Comparison of ENCODE assay signal across 20 cellular contexts in the genomic region with DNA sequence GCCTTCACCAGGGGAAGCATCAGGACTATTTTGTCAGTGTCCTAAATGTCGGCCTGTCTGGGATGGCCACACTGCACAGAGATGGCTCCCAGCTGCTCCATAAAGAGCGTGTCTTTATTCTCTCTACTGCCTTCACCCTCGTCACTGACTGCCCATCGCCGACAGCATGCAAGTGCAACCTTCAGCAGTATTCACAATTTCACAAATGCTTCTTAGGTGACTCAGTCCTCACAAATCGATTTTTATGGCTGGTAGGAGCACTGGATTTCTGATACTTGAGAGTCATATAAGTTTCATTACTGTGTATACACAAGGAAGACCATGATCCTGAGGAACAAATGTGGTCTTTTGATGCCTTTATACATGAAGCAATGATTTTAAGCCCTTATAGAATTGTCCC. TPM values are rescaled to one million over a fixed set of nuclear protein-coding genes. Genes with fewer than 3 reads are reported as not detected.
DNase-seq lines count a peak whose midpoint lies in the region; ATAC-seq, FAIRE-seq and TF ChIP-seq lines count a peak whose summit lies in the region.
"Had no signal": no experiment of that assay in that cellular context is flagged by ENCODE, and none has a peak within 500 bp of the region (broad histone marks: within the 10 kb centered on the region; RNA-seq: fewer than 3 reads in every experiment).

No MANE protein-coding gene starts in this region.

- H3K9me3 ChIP-seq in BLaER1 (no peaks in the 10 kb centered on the region), HCT116 (ENCODE audit: control insufficient read depth in 1 of 2, insufficient read depth in 1 of 2, low read depth in 1 of 2, low read length in 2 of 2) (no peaks in the 10 kb centered on the region), small intestine (ENCODE audit: control insufficient read depth, low read depth) (no peaks in the 10 kb centered on the region)
- H3K9me3 ChIP-seq: Caco-2 had no signal

- H3K27me3 ChIP-seq in BLaER1: no peaks in the 10 kb centered on the region
- no peaks in the 10 kb centered on the region for H3K27me3 ChIP-seq in HCT116 (ENCODE audit: insufficient read depth, low read length)
- H3K27me3 ChIP-seq in bronchial epithelial cell (ENCODE audit: control insufficient read depth, insufficient read depth, low read length): no peaks in the 10 kb centered on the region
- no peaks in the 10 kb centered on the region for H3K27me3 ChIP-seq in small intestine (ENCODE audit: control insufficient read depth in 2 of 2, insufficient read depth in 2 of 2, low read length in 2 of 2)

- H3K4me1 ChIP-seq in BLaER1 (peaks cover 41% of the 10 kb centered on the region), HCT116 (ENCODE audit: control insufficient read depth in 1 of 2, insufficient read depth in 2 of 2, low read length in 2 of 2) (peaks cover 9 to 17% of the 10 kb centered on the region in 2 experiments), small intestine (ENCODE audit: control insufficient read depth in 2 of 2, insufficient read depth in 1 of 2, low read depth in 1 of 2, low read length in 1 of 2) (peaks cover 0 to 7% of the 10 kb centered on the region in 2 donors)

- peak overlapping the region; percentile 75 for H3K4me2 ChIP-seq in BLaER1
- H3K4me2 ChIP-seq in HCT116 (ENCODE audit: low read length): peak overlapping the region; percentile 59
- H3K4me2 ChIP-seq: GM23338 had no signal

- H4K20me1 ChIP-seq in BLaER1 (no peaks in the 10 kb centered on the region), HCT116 (ENCODE audit: insufficient read depth) (no peaks in the 10 kb centered on the region)

- intact Hi-C loops in HCT116 (cut with micrococcal nuclease): no loop called here

- DNase-seq in HCT116 (ENCODE audit: low read depth, low spot score): peak; percentile 21
- DNase-seq in bronchial epithelial cell (ENCODE audit: low read depth): no peak
- peak; percentile 87 for DNase-seq in small intestine
- no peak for DNase-seq in NCI-H1092 (lab: John Stamatoyannopoulos, UW)
- DNase-seq in NCI-H1092 treated with DMSO at 0.1 percent for 48 hours (lab: John Stamatoyannopoulos, UW): no peak
- DNase-seq: 8988T; C1 segment of cervical spinal cord; Caco-2; CD4-positive, CD25-positive, alpha-beta regulatory T cell; DMS153; DMS79; GDM1; HCEC 1CT; HFFc6 had no signal

- H2AFZ ChIP-seq in HCT116 (ENCODE audit: low read depth, low read length, poor library complexity, severe bottlenecking): no peak overlapping the region
- H2AFZ ChIP-seq: GM23338 had no signal

- RAD21 ChIA-PET in HCT116 (lab: Charles Lee; ENCODE audit: low non-redundant PET in 1 of 2, low total read pairs in 2 of 2, uncharacterized antibody in 2 of 2, unreplicated experiment in 2 of 2): no interaction called here

- H3K36me3 ChIP-seq in BLaER1 (no peaks in the 10 kb centered on the region), HCT116 (ENCODE audit: control insufficient read depth in 1 of 2, insufficient read depth in 2 of 2, low read length in 2 of 2) (no peaks in the 10 kb centered on the region), bronchial epithelial cell (ENCODE audit: control insufficient read depth, insufficient read depth, low read length) (no peaks in the 10 kb centered on the region), small intestine (ENCODE audit: control insufficient read depth in 2 of 2, insufficient read depth in 2 of 2, low read length in 2 of 2) (no peaks in the 10 kb centered on the region)

- H3K79me2 ChIP-seq in HCT116 (ENCODE audit: insufficient read depth, low read length): no peaks in the 10 kb centered on the region

- H3K9me2 ChIP-seq in HCT116 (ENCODE audit: insufficient read depth): no peaks in the 10 kb centered on the region

- WGBS in small intestine, 3 donors: 25 to 62% (median 49%) methylated on average over 6 of the region's 6 CpGs

- H3K27ac ChIP-seq in BLaER1: no peak overlapping the region
- no peak overlapping the region for H3K27ac ChIP-seq in HCT116 (ENCODE audit: low read depth, low read length)
- H3K27ac ChIP-seq in small intestine (ENCODE audit: low read depth in 1 of 2, low read length in 1 of 2): no peak overlapping the region

- TF ChIP-seq CTCF in HCT116 (IDR thresholded peaks at IDR 0.05 in 2 of 3, conservative IDR thresholded peaks at IDR 0.05 in 1 of 3; ENCODE audit: borderline replicate concordance in 1 of 3, insufficient read depth in 1 of 3, low read depth in 2 of 3, low read length in 2 of 3) (no peak), bronchial epithelial cell (IDR thresholded peaks at IDR 0.05; ENCODE audit: insufficient read depth, low read length, severe bottlenecking) (no peak)

- BruUV-seq in HCT116 (replicated peaks; lab: Mats Ljungman, UMichigan): no TSS peak

- POLR2A ChIA-PET in HCT116 (lab: Charles Lee): no interaction called here

- no peak overlapping the region for H3K9ac ChIP-seq in BLaER1
- no peak overlapping the region for H3K9ac ChIP-seq in HCT116 (ENCODE audit: low read length)

- TF ChIP-seq POLR2A in HCT116 (IDR thresholded peaks at IDR 0.05; ENCODE audit: borderline replicate concordance, extremely low read depth, insufficient read depth, insufficient read length): no peak

- no peak overlapping the region for H3K4me3 ChIP-seq in BLaER1
- H3K4me3 ChIP-seq in HCT116 (replicated peaks in 1 of 2; ENCODE audit: low read depth in 1 of 2, low read length in 2 of 2): no peak overlapping the region
- H3K4me3 ChIP-seq in bronchial epithelial cell (ENCODE audit: low read depth, low read length): no peak overlapping the region
- no peak overlapping the region for H3K4me3 ChIP-seq in small intestine (ENCODE audit: low read depth in 1 of 2, low read length in 2 of 2)
- H3K4me3 ChIP-seq: GM23338 had no signal

- ATAC-seq in HCT116 (peak; percentile 68), HG02678 (IDR thresholded peaks at IDR 0.05; ENCODE audit: unreplicated experiment) (no peak)
- ATAC-seq: GM23338 had no signal

- TF ChIP-seq RAD21 in HCT116 (IDR thresholded peaks at IDR 0.05; ENCODE audit: low read depth): no peak

- CTCF ChIA-PET in HCT116 (lab: Charles Lee): no interaction called here

- FAIRE-seq in bronchial epithelial cell (lab: Jason Lieb, UNC) (peak; percentile 18), small intestine (lab: Jason Lieb, UNC) (no peak)
- FAIRE-seq: GM12892, GM18507, H54 had no signal

TF ChIP-seq in HCT116, 20 proteins besides CTCF, POLR2A, EP300 and RAD21:
- peak; percentile 65 for TF ChIP-seq FOSL1 (IDR thresholded peaks at IDR 0.05; ENCODE audit: low read depth)
- TF ChIP-seq, protein P1, sequence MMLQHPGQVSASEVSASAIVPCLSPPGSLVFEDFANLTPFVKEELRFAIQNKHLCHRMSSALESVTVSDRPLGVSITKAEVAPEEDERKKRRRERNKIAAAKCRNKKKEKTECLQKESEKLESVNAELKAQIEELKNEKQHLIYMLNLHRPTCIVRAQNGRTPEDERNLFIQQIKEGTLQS (IDR thresholded peaks at IDR 0.05): no peak
- no peak for TF ChIP-seq EZH2 (IDR thresholded peaks at IDR 0.05)
- no peak for TF ChIP-seq CEBPB (IDR thresholded peaks at IDR 0.05; ENCODE audit: low read depth)
- peak; percentile 74; the same call in 1 of the 2 replicates for TF ChIP-seq CBX3 (IDR thresholded peaks at IDR 0.05; ENCODE audit: low read depth)
- TF ChIP-seq ZFX (IDR thresholded peaks at IDR 0.05): no peak
- TF ChIP-seq JUND (IDR thresholded peaks at IDR 0.05): peak; percentile 59
- no peak for TF ChIP-seq ZNF274 (IDR thresholded peaks at IDR 0.05; ENCODE audit: low read depth, low read length)
- TF ChIP-seq SP1 (IDR thresholded peaks at IDR 0.05; ENCODE audit: low read depth): 0 out of 2 replicates have a peak, but pooled peaks have one; percentile 10
TF ChIP-seq in HCT116: peak in this region for 4.

RNA-seq across cellular contexts. Expression of a gene that starts 1.1 kb away (rescaled TPM):
- total RNA-seq in HCT116 (2021; ENCODE audit: unreplicated experiment): 0.76 TPM
- 0.32 and 0.44 TPM in 2 replicates for polyA plus RNA-seq in HCT116 (2012)
- 0.13 and 0.26 TPM in 2 replicates for total RNA-seq in bronchial epithelial cell
- polyA plus RNA-seq in small intestine: 100 to 1,000 TPM in 2 of 3 donors, 10 to 100 TPM in 1; 15.8 to 308 (median 196) TPM
- total RNA-seq: CD4-positive, CD25-positive, alpha-beta regulatory T cell had no signal
- polyA plus RNA-seq: CD4-positive, CD25-positive, alpha-beta regulatory T cell had no signal

Comparison
In these comparisons a context has a peak if more than half of its experiments do, and no peak if none do; other contexts are left out.
1. DNase-seq: peak in HCT116 (single experiment) and small intestine (single experiment); none in bronchial epithelial cell (single experiment), NCI-H1092 (single experiment) and NCI-H1092 treated with DMSO at 0.1 percent for 48 hours (single experiment).